Comparison of ENCODE assay signal across 21 cellular contexts in the genomic region with DNA sequence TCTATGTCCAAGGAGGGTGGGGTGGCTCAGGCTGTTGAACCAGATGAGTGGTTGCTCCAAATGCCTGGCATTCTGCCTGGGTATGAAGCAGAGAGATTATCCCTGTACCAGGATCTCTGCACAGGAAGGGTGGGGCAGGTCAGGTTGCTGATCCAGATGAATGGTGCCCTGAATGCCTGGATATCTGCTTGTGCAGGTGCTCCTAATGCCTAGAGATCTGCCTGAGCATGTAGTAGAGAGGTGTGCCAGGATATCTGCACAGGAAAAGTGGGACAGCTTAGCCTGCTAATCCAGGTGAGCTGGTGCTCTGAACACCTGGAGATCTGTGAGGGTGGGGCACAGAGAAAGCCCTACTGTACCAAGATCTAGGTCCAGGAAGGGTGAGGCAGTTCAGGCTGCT.
"Had no signal": no experiment of that assay in that cellular context is flagged by ENCODE, and none has a peak within 500 bp of the region (broad histone marks: within the 10 kb centered on the region; RNA-seq: fewer than 3 reads in every experiment).

No MANE protein-coding gene starts in this region.

- H3K4me3 ChIP-seq: coronary artery, heart right ventricle, mucosa of descending colon, psoas muscle, right lobe of liver, testis, tibial nerve had no signal

- DNase-seq: effector CD4-positive, alpha-beta T cell; endodermal cell; heart right ventricle; hypothalamus; mucosa of descending colon; naive thymus-derived CD8-positive, alpha-beta T cell; psoas muscle; retina; right lobe of liver; stimulated activated CD4-positive, alpha-beta T cell treated with anti-CD3 and anti-CD28 coated beads, Interleukin-2, amount 100 ng/mL, for 24 hours; stimulated activated CD4-positive, alpha-beta T cell treated with anti-CD3 and anti-CD28 coated beads, Interleukin-4, amount 100 ng/mL, for 4 hours; stimulated activated naive B cell treated with anti-CD40 and anti-IgM and Interleukin-4, amounts not matched to agents 10 μg/mL and 1 μg/mL and 100 μg/mL, for 72 hours; stimulated activated naive CD8-positive, alpha-beta T cell treated with anti-CD3 and anti-CD28 coated beads, Interleukin-15, amount 100 ng/mL, for 72 hours; testis had no signal

- H3K27ac ChIP-seq: coronary artery, heart right ventricle, neutrophil, psoas muscle, right lobe of liver, testis, tibial nerve had no signal

- H3K36me3 ChIP-seq: heart right ventricle, neutrophil, right lobe of liver, tibial nerve had no signal

- H3K27me3 ChIP-seq: neutrophil, right lobe of liver, testis, tibial nerve had no signal

- H3K4me1 ChIP-seq: heart right ventricle, psoas muscle, right lobe of liver, testis, tibial nerve had no signal

- ATAC-seq: heart right ventricle; left lobe of liver; mucosa of descending colon; naive thymus-derived CD8-positive, alpha-beta T cell; psoas muscle; right lobe of liver; stimulated activated naive B cell treated with anti-CD40 and anti-IgM and Interleukin-4, amounts not matched to agents 10 μg/mL and 1 μg/mL and 100 μg/mL, for 72 hours; stimulated activated naive CD8-positive, alpha-beta T cell treated with anti-CD3 and anti-CD28 coated beads, Interleukin-15, amount 100 ng/mL, for 72 hours had no signal

- H3K9me3 ChIP-seq: neutrophil, psoas muscle, right lobe of liver, testis had no signal

- FAIRE-seq: endothelial cell of umbilical vein, frontal cortex, islet of Langerhans had no signal
